ENCODE assay signal across 17 cellular contexts in the genomic region with DNA sequence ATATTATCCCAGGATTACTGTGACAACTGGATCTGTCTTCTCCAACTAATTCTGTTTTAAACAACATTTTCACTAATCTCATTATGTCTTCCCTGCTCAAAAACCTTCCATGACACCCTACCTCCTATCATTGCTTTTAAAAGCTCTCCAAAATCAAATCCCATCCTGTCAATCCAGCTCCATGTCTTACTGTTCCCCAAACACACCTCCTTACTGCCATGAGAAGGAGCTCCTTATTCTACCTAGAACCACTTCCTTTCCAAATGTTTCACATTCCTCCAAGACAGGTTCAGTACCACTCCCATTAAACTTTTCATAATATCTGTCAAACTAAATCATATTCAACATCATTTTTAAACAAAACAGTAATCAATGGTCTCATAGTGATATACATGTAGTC.
A peak's percentile ranks its signal among the peaks of the same experiment; 100 is the strongest.
DNase-seq lines count a peak whose midpoint lies in the region; ATAC-seq and TF ChIP-seq lines count a peak whose summit lies in the region.
"Had no signal": no experiment of that assay in that cellular context is flagged by ENCODE, and none has a peak within 500 bp of the region (broad histone marks: within the 10 kb centered on the region; RNA-seq: fewer than 3 reads in every experiment).

No MANE protein-coding gene starts in this region.

- no peaks in the 10 kb centered on the region for H3K36me3 ChIP-seq in mammary epithelial cell (ENCODE audit: insufficient read depth, low read length)
- H3K36me3 ChIP-seq: esophagus squamous epithelium, SJCRH30 had no signal

- TF ChIP-seq CTCF in Calu3 (IDR thresholded peaks at IDR 0.05; ENCODE audit: unreplicated experiment) (no peak), mammary epithelial cell (conservative IDR thresholded peaks at IDR 0.05 in 1 of 2, IDR thresholded peaks at IDR 0.05 in 1 of 2; ENCODE audit: extremely low read depth in 1 of 2, insufficient read depth in 1 of 2, low read depth in 1 of 2, low read length in 2 of 2) (no peak)

- intact Hi-C loops in Calu3 (cut with micrococcal nuclease; ENCODE audit: unreplicated experiment) = no loop called here
- intact Hi-C loops in mammary epithelial cell (cut with micrococcal nuclease) = no loop called here

- peaks cover 12% of the 10 kb centered on the region for H3K4me1 ChIP-seq in mammary epithelial cell (ENCODE audit: insufficient read depth, low read length)
- H3K4me1 ChIP-seq: SJCRH30 had no signal

- no peak overlapping the region for H3K4me3 Mint-ChIP-seq in Calu3 (ENCODE audit: low read depth, unreplicated experiment)
- H3K4me3 Mint-ChIP-seq: natural killer cell had no signal

- H3K27ac Mint-ChIP-seq in Calu3 (ENCODE audit: unreplicated experiment) = no peak overlapping the region
- H3K27ac Mint-ChIP-seq: natural killer cell had no signal

- peaks cover 24% of the 10 kb centered on the region for H3K27me3 ChIP-seq in mammary epithelial cell (ENCODE audit: insufficient read depth, low read length)
- H3K27me3 ChIP-seq: SJCRH30 had no signal

- CTCF ChIA-PET in Calu3 (lab: Charles Lee) (no interaction called here), mammary epithelial cell (lab: Charles Lee; ENCODE audit: low non-redundant PET) (no interaction called here)

- no peaks in the 10 kb centered on the region for H3K9me3 ChIP-seq in mammary epithelial cell (replicated peaks; ENCODE audit: insufficient read depth, low read length)
- H3K9me3 ChIP-seq: esophagus squamous epithelium, SJCRH30 had no signal

- DNase-seq in Calu3 (peak; percentile 48), NAMALWA (ENCODE audit: low spot score) (peak; percentile 29), mammary epithelial cell (peak; percentile 41), left kidney (ENCODE audit: low read depth, low spot score) (peak; percentile 38), NCI-H187 (lab: John Stamatoyannopoulos, UW) (no peak), DMS153 treated with DMSO at 0.1 percent for 48 hours (lab: John Stamatoyannopoulos, UW; ENCODE audit: unreplicated experiment) (no peak)
- DNase-seq in activated naive CD4-positive, alpha-beta T cell treated with Interleukin-2 at 50 U/mL for 16 hours = no peak
- DNase-seq: activated CD4-positive, alpha-beta T cell treated with anti-CD3 and anti-CD28 coated beads, Interleukin-2, amount 50 U/mL, for 48 hours; activated T-cell treated with anti-CD3 and anti-CD28 coated beads, Interleukin-2, amount 50 U/mL, for 48 hours; esophagus squamous epithelium; GOT3; natural killer cell; NCI-H2171 treated with DMSO at 0.1 percent for 48 hours; SJCRH30 had no signal

- ATAC-seq in GM21526 (IDR thresholded peaks at IDR 0.05; ENCODE audit: low FRiP score, unreplicated experiment) = no peak
- ATAC-seq: natural killer cell had no signal

- no peak overlapping the region for H3K4me2 ChIP-seq in mammary epithelial cell (ENCODE audit: insufficient read depth, low read depth, low read length)
- H3K4me2 ChIP-seq: hepatocyte had no signal

- in situ Hi-C loops in mammary epithelial cell (cut with MboI; ENCODE audit: low sequenced_read_pairs in 2 of 2) = no loop called here

- H3K36me3 Mint-ChIP-seq in Calu3 (ENCODE audit: insufficient read depth, unreplicated experiment) = peaks cover 16% of the 10 kb centered on the region
- H3K36me3 Mint-ChIP-seq: natural killer cell had no signal

- BruUV-seq in Calu3 (replicated peaks; lab: Mats Ljungman, UMichigan) = no TSS peak
- BruUV-seq in mammary epithelial cell (replicated peaks; lab: Mats Ljungman, UMichigan) = no TSS peak

- no peaks in the 10 kb centered on the region for H3K27me3 Mint-ChIP-seq in Calu3 (ENCODE audit: unreplicated experiment)

- no peaks in the 10 kb centered on the region for H4K20me1 ChIP-seq in mammary epithelial cell (ENCODE audit: insufficient read depth, low read length)

- no peaks in the 10 kb centered on the region for H3K79me2 ChIP-seq in mammary epithelial cell (ENCODE audit: insufficient read depth, low read length)
- H3K79me2 ChIP-seq: hepatocyte had no signal

- no peak overlapping the region for H3K9ac ChIP-seq in mammary epithelial cell (ENCODE audit: insufficient read depth, low read length)

- no peak overlapping the region for H2AFZ ChIP-seq in mammary epithelial cell (ENCODE audit: low read depth, low read length)
- H2AFZ ChIP-seq: hepatocyte had no signal

- H3K9me3 Mint-ChIP-seq in Calu3 (ENCODE audit: low read depth, unreplicated experiment) = no peaks in the 10 kb centered on the region

- no peak overlapping the region for H3K4me3 ChIP-seq in mammary epithelial cell (replicated peaks in 1 of 3; ENCODE audit: insufficient read depth in 1 of 3, low read depth in 2 of 3, low read length in 3 of 3)
- H3K4me3 ChIP-seq: esophagus squamous epithelium, hepatocyte, lung, SJCRH30 had no signal

- dilution Hi-C loops in mammary epithelial cell (cut with HindIII; ENCODE audit: low sequenced_read_pairs) = no loop called here

- peaks cover 20% of the 10 kb centered on the region for H3K4me1 Mint-ChIP-seq in Calu3 (ENCODE audit: low read depth, unreplicated experiment)

- no peak overlapping the region for H3K27ac ChIP-seq in mammary epithelial cell (ENCODE audit: insufficient read depth, low read depth, low read length)
- H3K27ac ChIP-seq: esophagus squamous epithelium, hepatocyte, SJCRH30 had no signal

Comparison
In these comparisons a context has a peak if more than half of its experiments do, and no peak if none do; other contexts are left out.
1. DNase-seq: peak in Calu3 (single experiment), NAMALWA (single experiment), mammary epithelial cell (single experiment) and left kidney (single experiment); none in NCI-H187 (0 of 2), DMS153 treated with DMSO at 0.1 percent for 48 hours (single experiment) and activated naive CD4-positive, alpha-beta T cell treated with Interleukin-2 at 50 U/mL for 16 hours (single experiment).